Comparison of ENCODE assay signal across 9 cellular contexts in genomic region chr6:127489248-127489647, GRCh38. TPM values are rescaled to one million over a fixed set of nuclear protein-coding genes. Genes with fewer than 3 reads are reported as not detected.
"Had no signal": no experiment of that assay in that cellular context is flagged by ENCODE, and none has a peak within 500 bp of the region (broad histone marks: within the 10 kb centered on the region; RNA-seq: fewer than 3 reads in every experiment).

No MANE protein-coding gene starts in this region.

- H3K27ac Mint-ChIP-seq: IgD-negative memory B cell had no signal

- H3K27me3 Mint-ChIP-seq: IgD-negative memory B cell had no signal

- H3K4me3 Mint-ChIP-seq: IgD-negative memory B cell had no signal

- H3K9ac ChIP-seq: KMS-11 had no signal

- ATAC-seq: K562 had no signal

- H3K4me3 ChIP-seq: K562 had no signal

- FAIRE-seq: HTR-8/SVneo, K562 had no signal

- H3K27ac ChIP-seq: HL-60, KMS-11 had no signal

- DNase-seq: IMR-90, KBM-7, KG1 had no signal

- H3K4me2 ChIP-seq: KMS-11 had no signal

RNA-seq across cellular contexts. Expression of gene KIAA0408, which starts 30.1 kb away (rescaled TPM):
- total RNA-seq: HT-29 had no signal
- polyA plus RNA-seq: K562 had no signal
